ENCODE assay signal across 18 cellular contexts in genomic region chr22:47069270-47069669, GRCh38.
"Had no signal": no experiment of that assay in that cellular context is flagged by ENCODE, and none has a peak within 500 bp of the region (broad histone marks: within the 10 kb centered on the region; RNA-seq: fewer than 3 reads in every experiment).

No MANE protein-coding gene starts in this region.

- H3K9me3 Mint-ChIP-seq: type B pancreatic cell had no signal

- H3K27ac ChIP-seq: cardiac muscle cell, coronary artery, neutrophil, parathyroid adenoma, prostate gland, right atrium auricular region, skin epidermis, stomach, thyroid gland had no signal

- H3K9ac ChIP-seq: parathyroid adenoma had no signal

- H3K4me1 ChIP-seq: parathyroid adenoma, prostate gland, right atrium auricular region, stomach, thyroid gland had no signal

- H3K36me3 ChIP-seq: cardiac muscle cell, prostate gland, thyroid gland had no signal

- H3K36me3 Mint-ChIP-seq: type B pancreatic cell had no signal

- H3K9me3 ChIP-seq: neutrophil, prostate gland, thyroid gland had no signal

- ATAC-seq: naive thymus-derived CD8-positive, alpha-beta T cell had no signal

- H3K4me3 Mint-ChIP-seq: naive thymus-derived CD8-positive, alpha-beta T cell; type B pancreatic cell had no signal

- H3K27me3 ChIP-seq: cardiac muscle cell, neutrophil, right atrium auricular region, stomach, thyroid gland had no signal

- H3K79me2 ChIP-seq: parathyroid adenoma had no signal

- H3K27ac Mint-ChIP-seq: type B pancreatic cell had no signal

- H3K27me3 Mint-ChIP-seq: naive thymus-derived CD8-positive, alpha-beta T cell; type B pancreatic cell had no signal

- H2AFZ ChIP-seq: parathyroid adenoma had no signal

- H3K4me3 ChIP-seq: cardiac muscle cell, coronary artery, prostate gland, right atrium auricular region, skin epidermis, stomach, thyroid gland had no signal

- DNase-seq: dermis blood vessel endothelial cell; effector memory CD4-positive, alpha-beta T cell; hypothalamus; mesendoderm; naive thymus-derived CD8-positive, alpha-beta T cell; stimulated activated CD4-positive, alpha-beta T cell treated with anti-CD3 and anti-CD28 coated beads, Interleukin-15, amount 100 ng/mL, for 24 hours; stimulated activated CD4-positive, alpha-beta T cell treated with anti-CD3 and anti-CD28 coated beads, Interleukin-2, amount 100 ng/mL, for 48 hours; stimulated activated naive CD4-positive, alpha-beta T cell treated with Interleukin-2 at 50 U/mL for 16 hours; stomach; thyroid gland had no signal
